12 cellular contexts compared by ENCODE assay signal in genomic region chr2:80288576-80288975, GRCh38. TPM values are rescaled to one million over a fixed set of nuclear protein-coding genes. Genes with fewer than 3 reads are reported as not detected.
A peak's percentile ranks its signal among the peaks of the same experiment; 100 is the strongest.
DNase-seq lines count a peak whose midpoint lies in the region; ATAC-seq, FAIRE-seq and TF ChIP-seq lines count a peak whose summit lies in the region.
"Had no signal": no experiment of that assay in that cellular context is flagged by ENCODE, and none has a peak within 500 bp of the region (broad histone marks: within the 10 kb centered on the region; RNA-seq: fewer than 3 reads in every experiment).

No MANE protein-coding gene starts in this region.

- ATAC-seq in HG02884 (IDR thresholded peaks at IDR 0.05; ENCODE audit: unreplicated experiment), result no peak
- ATAC-seq: stimulated activated effector memory CD8-positive, alpha-beta T cell treated with anti-CD3 and anti-CD28 coated beads, Interleukin-12 subunit alpha, Interleukin-12 subunit beta, amount 100 ng/mL, for 72 hours had no signal

- no peak for TF ChIP-seq CTCF in mesothelial cell of epicardium (IDR thresholded peaks at IDR 0.05; ENCODE audit: unreplicated experiment)

- peaks cover 24% of the 10 kb centered on the region for H3K4me1 Mint-ChIP-seq in mesothelial cell of epicardium
- H3K4me1 Mint-ChIP-seq: CD14-positive monocyte; stimulated activated effector memory CD8-positive, alpha-beta T cell treated with anti-CD3 and anti-CD28 coated beads, Interleukin-12 subunit alpha, Interleukin-12 subunit beta, amount 100 ng/mL, for 72 hours had no signal

- DNase-seq in AG08395 (ENCODE audit: low spot score) (peak; percentile 4), M059J (ENCODE audit: low read depth) (peak; percentile 0), mesothelial cell of epicardium (ENCODE audit: low spot score in 2 of 2, unreplicated experiment in 2 of 2) (peak; percentile 24 to 60), NCI-H524 treated with DMSO at 0.1 percent for 48 hours (lab: John Stamatoyannopoulos, UW) (no peak), NCI-H526 treated with DMSO at 0.1 percent for 48 hours (lab: John Stamatoyannopoulos, UW) (no peak)
- DNase-seq in stimulated activated CD4-positive, alpha-beta T cell treated with anti-CD3 and anti-CD28 coated beads, Interleukin-4, amount 100 ng/mL, for 4 hours, result no peak
- DNase-seq: NCI-H345 had no signal

- no peaks in the 10 kb centered on the region for H3K36me3 Mint-ChIP-seq in mesothelial cell of epicardium
- H3K36me3 Mint-ChIP-seq: CD14-positive monocyte; stimulated activated effector memory CD8-positive, alpha-beta T cell treated with anti-CD3 and anti-CD28 coated beads, Interleukin-12 subunit alpha, Interleukin-12 subunit beta, amount 100 ng/mL, for 72 hours had no signal

- peak overlapping the region; percentile 58 for H3K27ac Mint-ChIP-seq in mesothelial cell of epicardium
- H3K27ac Mint-ChIP-seq: CD14-positive monocyte; stimulated activated effector memory CD8-positive, alpha-beta T cell treated with anti-CD3 and anti-CD28 coated beads, Interleukin-12 subunit alpha, Interleukin-12 subunit beta, amount 100 ng/mL, for 72 hours had no signal

- no peak overlapping the region for H3K4me3 Mint-ChIP-seq in mesothelial cell of epicardium
- H3K4me3 Mint-ChIP-seq: CD14-positive monocyte; stimulated activated effector memory CD8-positive, alpha-beta T cell treated with anti-CD3 and anti-CD28 coated beads, Interleukin-12 subunit alpha, Interleukin-12 subunit beta, amount 100 ng/mL, for 72 hours had no signal

- H3K27me3 Mint-ChIP-seq in mesothelial cell of epicardium (ENCODE audit: low read depth), result peaks cover 21% of the 10 kb centered on the region

- FAIRE-seq in endometrium (lab: Jason Lieb, UNC), result peak; percentile 96

- H3K9me3 Mint-ChIP-seq in mesothelial cell of epicardium, result no peaks in the 10 kb centered on the region

RNA-seq across cellular contexts. Expression of gene LRRTM1, which starts 16.0 kb away (rescaled TPM):
- total RNA-seq in M059J (2014; rRNA removed; shearing (Covaris generic)), result not detected in 2 replicates
- 23.7 to 27.8 TPM (median 24.0 TPM) in 3 replicates for total RNA-seq in mesothelial cell of epicardium
- total RNA-seq: activated CD8-positive, alpha-beta memory T cell treated with anti-CD3 and anti-CD28 coated beads for 36 hours had no signal

Comparison
In these comparisons a context has a peak if more than half of its experiments do, and no peak if none do; other contexts are left out.
1. DNase-seq: peak in AG08395 (single experiment), M059J (single experiment) and mesothelial cell of epicardium (2 of 2); none in stimulated activated CD4-positive, alpha-beta T cell treated with anti-CD3 and anti-CD28 coated beads, Interleukin-4, amount 100 ng/mL, for 4 hours (0 of 2), NCI-H524 treated with DMSO at 0.1 percent for 48 hours (single experiment) and NCI-H526 treated with DMSO at 0.1 percent for 48 hours (single experiment).
2. RNA of gene LRRTM1, which starts 16.0 kb away (total RNA-seq): 23.7 to 27.8 TPM in mesothelial cell of epicardium; not detected in M059J; every median in the first group is over 10 times any median in the second.